15 cellular contexts compared by ENCODE assay signal in genomic region chr2:143255899-143256298, GRCh38.
DNase-seq lines count a peak whose midpoint lies in the region; ATAC-seq and TF ChIP-seq lines count a peak whose summit lies in the region.
"Had no signal": no experiment of that assay in that cellular context is flagged by ENCODE, and none has a peak within 500 bp of the region (broad histone marks: within the 10 kb centered on the region; RNA-seq: fewer than 3 reads in every experiment).

No MANE protein-coding gene starts in this region.

- H3K4me1 Mint-ChIP-seq in activated T-cell treated with anti-CD3 and anti-CD28 coated beads, Interleukin-2, amount 50 U/mL, for 24 hours (ENCODE audit: low read depth) = peaks cover 84% of the 10 kb centered on the region
- H3K4me1 Mint-ChIP-seq in activated CD8-positive, alpha-beta T cell treated with anti-CD3 and anti-CD28 coated beads, Interleukin-2, amount 10 ng/mL, durations not matched to agents 7 days and 5 days (ENCODE audit: low read depth) = peaks cover 82% of the 10 kb centered on the region
- peaks cover 57% of the 10 kb centered on the region for H3K4me1 Mint-ChIP-seq in stimulated activated effector memory CD8-positive, alpha-beta T cell treated with anti-CD3 and anti-CD28 coated beads, Interleukin-12 subunit alpha, Interleukin-12 subunit beta, amount 100 ng/mL, for 72 hours
- H3K4me1 Mint-ChIP-seq in nephron progenitor cell = peaks cover 6% of the 10 kb centered on the region

- CTCF ChIA-PET in activated CD8-positive, alpha-beta T cell treated with anti-CD3 and anti-CD28 coated beads, Interleukin-2, amount 10 ng/mL, durations not matched to agents 7 days and 5 days (lab: Charles Lee) = interaction anchor here (1.4 to 9.1 kb wide), 6 partner anchors 33 to 222 kb away, joined by 3 to 126 read pairs (median 26); partner anchors contain the start of gene ARHGAP15

- peak overlapping the region; percentile 63 for H3K4me3 Mint-ChIP-seq in activated T-cell treated with anti-CD3 and anti-CD28 coated beads, Interleukin-2, amount 50 U/mL, for 24 hours
- H3K4me3 Mint-ChIP-seq in activated CD8-positive, alpha-beta T cell treated with anti-CD3 and anti-CD28 coated beads, Interleukin-2, amount 10 ng/mL, durations not matched to agents 7 days and 5 days = peak overlapping the region; percentile 63
- H3K4me3 Mint-ChIP-seq in stimulated activated effector memory CD8-positive, alpha-beta T cell treated with anti-CD3 and anti-CD28 coated beads, Interleukin-12 subunit alpha, Interleukin-12 subunit beta, amount 100 ng/mL, for 72 hours = peak overlapping the region; percentile 61
- no peak overlapping the region for H3K4me3 Mint-ChIP-seq in nephron progenitor cell

- ATAC-seq in HG03097 (IDR thresholded peaks at IDR 0.05; ENCODE audit: low FRiP score, unreplicated experiment) = peak; percentile 36
- peak; percentile 10 for ATAC-seq in activated CD8-positive, alpha-beta T cell treated with anti-CD3 and anti-CD28 coated beads, Interleukin-2, amount 10 ng/mL, durations not matched to agents 7 days and 5 days
- peak; percentile 73 for ATAC-seq in stimulated activated effector memory CD8-positive, alpha-beta T cell treated with anti-CD3 and anti-CD28 coated beads, Interleukin-12 subunit alpha, Interleukin-12 subunit beta, amount 100 ng/mL, for 72 hours
- ATAC-seq: esophagus mucosa had no signal

- DNase-seq in activated T-cell treated with anti-CD3 and anti-CD28 coated beads, Interleukin-2, amount 50 U/mL, for 24 hours = no peak
- no peak for DNase-seq in activated T-cell treated with anti-CD3 and anti-CD28 coated beads, Interleukin-2, amount 50 U/mL, for 1 hour
- DNase-seq in activated CD8-positive, alpha-beta T cell treated with anti-CD3 and anti-CD28 coated beads, Interleukin-2, amount 10 ng/mL, durations not matched to agents 7 days and 5 days = peak; percentile 29
- no peak for DNase-seq in stimulated activated effector memory CD8-positive, alpha-beta T cell treated with anti-CD3 and anti-CD28 coated beads, Interleukin-12 subunit alpha, Interleukin-12 subunit beta, amount 100 ng/mL, for 72 hours (ENCODE audit: low spot score in 2 of 2)
- DNase-seq in nephron progenitor cell (no peak), A172 (ENCODE audit: low spot score) (no peak), DMS79 treated with DMSO at 0.1 percent for 48 hours (lab: John Stamatoyannopoulos, UW) (no peak)
- DNase-seq: activated CD4-positive, CD25-positive, alpha-beta regulatory T cell; DMS 273 treated with DMSO at 0.1 percent for 48 hours; mesendoderm; MG63; NCI-H2171 treated with DMSO at 0.1 percent for 48 hours; posterior cingulate gyrus had no signal

- peaks cover 9% of the 10 kb centered on the region for H3K36me3 Mint-ChIP-seq in activated T-cell treated with anti-CD3 and anti-CD28 coated beads, Interleukin-2, amount 50 U/mL, for 24 hours (ENCODE audit: low read depth)
- H3K36me3 Mint-ChIP-seq in activated CD8-positive, alpha-beta T cell treated with anti-CD3 and anti-CD28 coated beads, Interleukin-2, amount 10 ng/mL, durations not matched to agents 7 days and 5 days (ENCODE audit: low read depth) = peaks cover 40% of the 10 kb centered on the region
- peaks cover 19% of the 10 kb centered on the region for H3K36me3 Mint-ChIP-seq in stimulated activated effector memory CD8-positive, alpha-beta T cell treated with anti-CD3 and anti-CD28 coated beads, Interleukin-12 subunit alpha, Interleukin-12 subunit beta, amount 100 ng/mL, for 72 hours
- no peaks in the 10 kb centered on the region for H3K36me3 Mint-ChIP-seq in nephron progenitor cell (ENCODE audit: low read depth)

- TF ChIP-seq CTCF in nephron progenitor cell (IDR thresholded peaks at IDR 0.05) = no peak

- no peaks in the 10 kb centered on the region for H3K9me3 Mint-ChIP-seq in activated T-cell treated with anti-CD3 and anti-CD28 coated beads, Interleukin-2, amount 50 U/mL, for 24 hours
- no peaks in the 10 kb centered on the region for H3K9me3 Mint-ChIP-seq in activated CD8-positive, alpha-beta T cell treated with anti-CD3 and anti-CD28 coated beads, Interleukin-2, amount 10 ng/mL, durations not matched to agents 7 days and 5 days (ENCODE audit: insufficient read depth)
- no peaks in the 10 kb centered on the region for H3K9me3 Mint-ChIP-seq in stimulated activated effector memory CD8-positive, alpha-beta T cell treated with anti-CD3 and anti-CD28 coated beads, Interleukin-12 subunit alpha, Interleukin-12 subunit beta, amount 100 ng/mL, for 72 hours
- no peaks in the 10 kb centered on the region for H3K9me3 Mint-ChIP-seq in nephron progenitor cell

- no peaks in the 10 kb centered on the region for H3K27me3 Mint-ChIP-seq in activated T-cell treated with anti-CD3 and anti-CD28 coated beads, Interleukin-2, amount 50 U/mL, for 24 hours
- H3K27me3 Mint-ChIP-seq in activated CD8-positive, alpha-beta T cell treated with anti-CD3 and anti-CD28 coated beads, Interleukin-2, amount 10 ng/mL, durations not matched to agents 7 days and 5 days (ENCODE audit: low read depth) = no peaks in the 10 kb centered on the region
- peaks cover 3% of the 10 kb centered on the region for H3K27me3 Mint-ChIP-seq in nephron progenitor cell (ENCODE audit: low read depth, poor library complexity)

- H3K27ac Mint-ChIP-seq in activated T-cell treated with anti-CD3 and anti-CD28 coated beads, Interleukin-2, amount 50 U/mL, for 24 hours = peak overlapping the region; percentile 92
- H3K27ac Mint-ChIP-seq in activated CD8-positive, alpha-beta T cell treated with anti-CD3 and anti-CD28 coated beads, Interleukin-2, amount 10 ng/mL, durations not matched to agents 7 days and 5 days = peak overlapping the region; percentile 89
- H3K27ac Mint-ChIP-seq in stimulated activated effector memory CD8-positive, alpha-beta T cell treated with anti-CD3 and anti-CD28 coated beads, Interleukin-12 subunit alpha, Interleukin-12 subunit beta, amount 100 ng/mL, for 72 hours = peak overlapping the region; percentile 84
- no peak overlapping the region for H3K27ac Mint-ChIP-seq in nephron progenitor cell

- POLR2A ChIA-PET in activated CD8-positive, alpha-beta T cell treated with anti-CD3 and anti-CD28 coated beads, Interleukin-2, amount 10 ng/mL, durations not matched to agents 7 days and 5 days (lab: Charles Lee) = interaction anchor here (4.0 kb wide), 1 partner anchor 127 kb away, joined by 32 read pairs; the partner anchor contains the start of gene ARHGAP15

Comparison
In these comparisons a context has a peak if more than half of its experiments do, and no peak if none do; other contexts are left out.
1. ATAC-seq: peak in every context shown above with its lines; median percentile 73 in stimulated activated effector memory CD8-positive, alpha-beta T cell treated with anti-CD3 and anti-CD28 coated beads, Interleukin-12 subunit alpha, Interleukin-12 subunit beta, amount 100 ng/mL, for 72 hours; 36 in HG03097; 10 in activated CD8-positive, alpha-beta T cell treated with anti-CD3 and anti-CD28 coated beads, Interleukin-2, amount 10 ng/mL, durations not matched to agents 7 days and 5 days.